In the genomic region with DNA sequence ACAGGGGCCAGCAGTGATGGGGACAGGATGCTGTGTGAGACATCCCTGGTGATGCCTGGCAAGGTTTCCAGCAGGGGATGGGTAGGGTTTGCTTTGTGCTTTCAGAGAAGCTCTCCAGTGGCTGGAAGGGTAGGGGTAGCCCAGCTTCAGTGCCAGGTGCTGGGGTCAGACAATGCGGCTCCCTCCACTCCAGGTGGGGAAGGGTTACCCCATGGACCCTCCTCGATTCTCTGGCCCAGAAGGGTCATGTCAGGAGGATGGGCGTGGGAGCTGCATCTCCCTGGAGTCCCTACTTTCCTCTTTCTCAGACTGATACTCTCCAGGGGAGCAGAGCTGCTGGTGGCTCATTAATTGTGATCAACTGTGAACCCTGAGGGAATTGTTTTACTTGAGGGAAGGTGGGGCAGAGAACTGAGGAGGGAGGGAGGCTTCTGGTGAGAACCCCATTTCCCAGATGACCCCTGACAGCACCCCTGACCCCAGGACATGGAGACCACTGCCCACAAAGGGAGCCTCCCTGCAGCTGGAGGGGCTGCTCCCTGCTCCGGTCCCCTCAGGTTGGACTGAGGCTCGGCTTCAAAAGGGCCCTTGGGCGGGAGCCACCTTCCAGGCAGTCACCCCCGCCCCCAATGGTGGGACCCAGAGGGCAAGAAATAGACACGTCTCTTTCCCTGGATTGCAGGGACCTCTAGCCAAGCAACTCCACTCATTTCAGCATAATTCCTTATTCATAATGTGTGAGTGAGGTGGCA, we compare ENCODE assay signal across 34 cellular contexts.
"Had no signal": no experiment of that assay in that cellular context is flagged by ENCODE, and none has a peak within 500 bp of the region (broad histone marks: within the 10 kb centered on the region; RNA-seq: fewer than 3 reads in every experiment).

No MANE protein-coding gene starts in this region.

- ATAC-seq: activated CD8-positive, alpha-beta memory T cell treated with anti-CD3 and anti-CD28 coated beads, Interleukin-2, amount 10 ng/mL, durations not matched to agents 7 days and 5 days; activated naive CD8-positive, alpha-beta T cell treated with anti-CD3 and anti-CD28 coated beads, Interleukin-2, amount 50 U/mL, for 24 hours; Panc1; SK-N-SH treated with all-trans-retinoic acid at 6 μM for 48 hours had no signal

- H3K4me1 Mint-ChIP-seq: brain, IgD-negative memory B cell had no signal

- H3K27ac ChIP-seq: VCaP had no signal

- H3K27ac Mint-ChIP-seq: activated B cell treated with CpG ODN at 0.5 μM for 24 hours; activated CD4-positive, alpha-beta memory T cell treated with anti-CD3 and anti-CD28 coated beads, Interleukin-2, amount 10 ng/mL, durations not matched to agents 7 days and 5 days; activated CD8-positive, alpha-beta memory T cell treated with anti-CD3 and anti-CD28 coated beads, Interleukin-2, amount 10 ng/mL, durations not matched to agents 7 days and 5 days; activated naive CD4-positive, alpha-beta T cell treated with anti-CD3 and anti-CD28 coated beads, Interleukin-2, amount 10 ng/mL, durations not matched to agents 7 days and 5 days; activated naive CD8-positive, alpha-beta T cell; activated naive CD8-positive, alpha-beta T cell treated with anti-CD3 and anti-CD28 coated beads, Interleukin-2, amount 50 U/mL, for 24 hours; brain had no signal

- DNase-seq: activated B cell treated with CpG ODN at 0.5 μM for 24 hours; activated CD4-positive, alpha-beta memory T cell treated with anti-CD3 and anti-CD28 coated beads, Interleukin-2, amount 10 ng/mL, durations not matched to agents 7 days and 5 days; activated CD4-positive, alpha-beta T cell treated with anti-CD3 and anti-CD28 coated beads for 1 hour; activated CD4-positive, alpha-beta T cell treated with anti-CD3 and anti-CD28 coated beads for 48 hours; activated CD8-positive, alpha-beta memory T cell treated with anti-CD3 and anti-CD28 coated beads for 24 hours; activated CD8-positive, alpha-beta memory T cell treated with anti-CD3 and anti-CD28 coated beads, Interleukin-2, amount 10 ng/mL, durations not matched to agents 7 days and 5 days; activated CD8-positive, alpha-beta memory T cell treated with anti-CD3 and anti-CD28 coated beads, Interleukin-2, amount 50 U/mL, for 48 hours; activated effector memory CD4-positive, alpha-beta T cell treated with Interleukin-2 at 50 U/mL for 16 hours; activated naive CD4-positive, alpha-beta T cell treated with anti-CD3 and anti-CD28 coated beads, Interleukin-2, amount 10 ng/mL, durations not matched to agents 7 days and 5 days; activated naive CD8-positive, alpha-beta T cell treated with anti-CD3 and anti-CD28 coated beads, Interleukin-2, amount 50 U/mL, for 24 hours; activated T-cell treated with anti-CD3 and anti-CD28 coated beads, Interleukin-2, amount 50 U/mL, for 48 hours; anterior cingulate cortex; Karpas-422; KBM-7; NCI-H1105; NCI-H1417 treated with DMSO at 0.1 percent for 48 hours; NCI-H187 treated with DMSO at 0.1 percent for 48 hours; NCI-H2081; NCI-H2171 treated with DMSO at 0.1 percent for 48 hours; NCI-H2227 treated with DMSO at 0.1 percent for 48 hours; NCI-H446; NCI-H524; NCI-H69; SIG-M5; SW 1271; T-helper 1 cell; T-helper 2 cell; T-helper 9 cell had no signal

- H3K4me3 Mint-ChIP-seq: activated B cell treated with CpG ODN at 0.5 μM for 24 hours; activated CD4-positive, alpha-beta memory T cell treated with anti-CD3 and anti-CD28 coated beads, Interleukin-2, amount 10 ng/mL, durations not matched to agents 7 days and 5 days; activated CD8-positive, alpha-beta memory T cell treated with anti-CD3 and anti-CD28 coated beads, Interleukin-2, amount 10 ng/mL, durations not matched to agents 7 days and 5 days; activated naive CD4-positive, alpha-beta T cell treated with anti-CD3 and anti-CD28 coated beads, Interleukin-2, amount 10 ng/mL, durations not matched to agents 7 days and 5 days; activated naive CD8-positive, alpha-beta T cell; activated naive CD8-positive, alpha-beta T cell treated with anti-CD3 and anti-CD28 coated beads, Interleukin-2, amount 50 U/mL, for 24 hours; brain had no signal

- H3K36me3 Mint-ChIP-seq: activated CD8-positive, alpha-beta memory T cell treated with anti-CD3 and anti-CD28 coated beads, Interleukin-2, amount 10 ng/mL, durations not matched to agents 7 days and 5 days; activated naive CD4-positive, alpha-beta T cell treated with anti-CD3 and anti-CD28 coated beads, Interleukin-2, amount 10 ng/mL, durations not matched to agents 7 days and 5 days; brain; IgD-negative memory B cell had no signal

- H3K27me3 Mint-ChIP-seq: activated CD8-positive, alpha-beta memory T cell treated with anti-CD3 and anti-CD28 coated beads, Interleukin-2, amount 10 ng/mL, durations not matched to agents 7 days and 5 days; activated naive CD8-positive, alpha-beta T cell treated with anti-CD3 and anti-CD28 coated beads, Interleukin-2, amount 50 U/mL, for 24 hours had no signal
